In genomic region chr11:108497317-108498045, GRCh38 we compare ENCODE assay signal across 8 cellular contexts. TPM values are rescaled to one million over a fixed set of nuclear protein-coding genes. Genes with fewer than 3 reads are reported as not detected.
DNase-seq lines count a peak whose midpoint lies in the region; ATAC-seq and TF ChIP-seq lines count a peak whose summit lies in the region.

No MANE protein-coding gene starts in this region.

- H3K4me1 ChIP-seq in right atrium auricular region: peaks cover 0 to 10% of the 10 kb centered on the region in 2 donors

- H3K27ac Mint-ChIP-seq in progenitor cell of endocrine pancreas: peak overlapping the region; percentile 99

- H3K36me3 ChIP-seq in right atrium auricular region: no peaks in the 10 kb centered on the region

- H3K4me1 Mint-ChIP-seq in progenitor cell of endocrine pancreas (ENCODE audit: low read depth): peaks cover 27% of the 10 kb centered on the region

- no peaks in the 10 kb centered on the region for H3K9me3 Mint-ChIP-seq in progenitor cell of endocrine pancreas (ENCODE audit: low read depth)

- H3K27me3 Mint-ChIP-seq in progenitor cell of endocrine pancreas: no peaks in the 10 kb centered on the region

- peak; percentile 65 for ATAC-seq in HG02642 (IDR thresholded peaks at IDR 0.05; ENCODE audit: poor library complexity, unreplicated experiment)

- H3K9me3 ChIP-seq in right atrium auricular region: no peaks in the 10 kb centered on the region

- peak overlapping the region; percentile 88 for H3K4me3 Mint-ChIP-seq in progenitor cell of endocrine pancreas (ENCODE audit: low read depth)

- peak overlapping the region; percentile 51 to 76 for H3K4me3 ChIP-seq in right atrium auricular region

- H3K27ac ChIP-seq in angular gyrus (ENCODE audit: low read depth, low read length): peak overlapping the region; percentile 62
- H3K27ac ChIP-seq in right atrium auricular region: peak overlapping the region; percentile 92

- no peaks in the 10 kb centered on the region for H3K36me3 Mint-ChIP-seq in progenitor cell of endocrine pancreas (ENCODE audit: insufficient read depth)

- DNase-seq in GM10266 (ENCODE audit: extremely low spot score) (peak; percentile 77), NCI-H1436 (lab: John Stamatoyannopoulos, UW) (peak; percentile 68), T-helper 2 cell (peak; percentile 24 to 84 (median 65)), right atrium auricular region (ENCODE audit: low spot score) (peak; percentile 97), progenitor cell of endocrine pancreas (ENCODE audit: low spot score, unreplicated experiment) (peak; percentile 48), ureter (ENCODE audit: low spot score) (peak; percentile 89)

- no peaks in the 10 kb centered on the region for H3K27me3 ChIP-seq in right atrium auricular region

- TF ChIP-seq CTCF in GM10266 (IDR thresholded peaks at IDR 0.05; ENCODE audit: control insufficient read depth, insufficient read depth, low read depth, missing control alignments): no peak
- no peak for TF ChIP-seq CTCF in right atrium auricular region (IDR thresholded peaks at IDR 0.05)
- no peak for TF ChIP-seq CTCF in progenitor cell of endocrine pancreas (IDR thresholded peaks at IDR 0.05; ENCODE audit: unreplicated experiment)

RNA-seq across cellular contexts. Expression of gene POGLUT3, which starts 0.7 kb away (rescaled TPM):
- 10 to 100 TPM; 10.2 to 13.2 TPM for total RNA-seq in right atrium auricular region
- 25.9 and 30.6 TPM in 2 replicates for total RNA-seq in progenitor cell of endocrine pancreas
- total RNA-seq in ureter: 37.7 TPM

RNA-seq across cellular contexts. Expression of gene C11orf65, which starts 30.2 kb away (rescaled TPM):
- 1 to 10 TPM in 1 of 2 donors, under 1 TPM in 1; 0.28 to 2.7 TPM for total RNA-seq in right atrium auricular region
- total RNA-seq in progenitor cell of endocrine pancreas: 0.42 and 0.67 TPM in 2 replicates
- total RNA-seq in ureter: 1.5 TPM

Comparison
In these comparisons a context has a peak if more than half of its experiments do, and no peak if none do; other contexts are left out.
1. Peak in every context shown above with its lines: DNase-seq, ATAC-seq, H3K4me3 ChIP-seq and H3K27ac ChIP-seq.